ENCODE assay signal across 12 cellular contexts in genomic region chr1:93056214-93056613, GRCh38. TPM values are rescaled to one million over a fixed set of nuclear protein-coding genes. Genes with fewer than 3 reads are reported as not detected.
DNase-seq lines count a peak whose midpoint lies in the region; ATAC-seq and TF ChIP-seq lines count a peak whose summit lies in the region.
"Had no signal": no experiment of that assay in that cellular context is flagged by ENCODE, and none has a peak within 500 bp of the region (broad histone marks: within the 10 kb centered on the region; RNA-seq: fewer than 3 reads in every experiment).

No MANE protein-coding gene starts in this region.

- no peak overlapping the region for H3K4me2 ChIP-seq in OCI-LY7 (ENCODE audit: low read length)

- no peaks in the 10 kb centered on the region for H3K79me2 ChIP-seq in OCI-LY7 (ENCODE audit: insufficient read depth, low read depth, low read length)

- POLR2A ChIA-PET in OCI-LY7 (lab: Charles Lee): interaction anchor here (0.9 to 1.2 kb wide), 3 partner anchors 33 to 172 kb away, joined by 3 read pairs; no protein-coding TSS in a partner anchor

- no peak for TF ChIP-seq POLR2A in lower leg skin (IDR thresholded peaks at IDR 0.05)

- no peaks in the 10 kb centered on the region for H3K36me3 ChIP-seq in OCI-LY7 (ENCODE audit: insufficient read depth, low read length)

- no peak overlapping the region for H2AFZ ChIP-seq in OCI-LY7 (ENCODE audit: low read length)

- H3K9me2 ChIP-seq in OCI-LY7 (ENCODE audit: insufficient read depth, low read length): no peaks in the 10 kb centered on the region

- peaks cover 21% of the 10 kb centered on the region for H3K4me1 ChIP-seq in OCI-LY7 (ENCODE audit: insufficient read depth, low read length, poor library complexity, severe bottlenecking)

- CTCF ChIA-PET in OCI-LY7 (lab: Charles Lee; ENCODE audit: unreplicated experiment): no interaction called here

- H3K27ac ChIP-seq in OCI-LY7 (ENCODE audit: low read depth, low read length, poor library complexity, severe bottlenecking) (no peak overlapping the region), caudate nucleus (ENCODE audit: low read depth, low read length) (no peak overlapping the region)
- H3K27ac ChIP-seq: 22Rv1 had no signal

- no TSS peak for BruUV-seq in OCI-LY7 (replicated peaks; lab: Mats Ljungman, UMichigan)

- 0 out of 2 replicates have a peak, but pooled peaks have one; percentile 17 for TF ChIP-seq CTCF in OCI-LY7 (conservative IDR thresholded peaks at IDR 0.05; ENCODE audit: low read length)
- TF ChIP-seq CTCF in choroid plexus epithelial cell (conservative IDR thresholded peaks at IDR 0.05; ENCODE audit: low read depth, low read length): peak; percentile 12
- TF ChIP-seq CTCF in lower leg skin (IDR thresholded peaks at IDR 0.05): no peak

- no peak for ATAC-seq in left colon

- H4K20me1 ChIP-seq in OCI-LY7 (ENCODE audit: insufficient read depth, low read length): no peaks in the 10 kb centered on the region

- peak; percentile 9 for DNase-seq in DMS 273 (lab: John Stamatoyannopoulos, UW; ENCODE audit: unreplicated experiment)
- DNase-seq in DMS 273 treated with DMSO at 0.1 percent for 48 hours (lab: John Stamatoyannopoulos, UW): no peak
- DNase-seq in OCI-LY7 (ENCODE audit: low spot score): peak; percentile 46
- DNase-seq in choroid plexus epithelial cell (ENCODE audit: low read depth): peak; percentile 62
- DNase-seq in myocyte (ENCODE audit: low read depth): peak; percentile 49
- no peak for DNase-seq in left colon
- DNase-seq in caudate nucleus (lab: John Stamatoyannopoulos, UW): no peak
- no peak for DNase-seq in lower leg skin (ENCODE audit: low spot score in 2 of 2)
- DNase-seq: activated naive CD4-positive, alpha-beta T cell treated with anti-CD3 and anti-CD28 coated beads, Interleukin-2, amount 50 U/mL, for 16 hours; KG1; NCI-H82 had no signal

- H3K4me3 ChIP-seq in OCI-LY7 (ENCODE audit: low read depth, low read length, poor library complexity, severe bottlenecking): no peak overlapping the region
- no peak overlapping the region for H3K4me3 ChIP-seq in choroid plexus epithelial cell (ENCODE audit: low read depth, low read length)
- H3K4me3 ChIP-seq in lower leg skin (ENCODE audit: low read depth, poor library complexity, severe bottlenecking): no peak overlapping the region

- intact Hi-C loops in OCI-LY7 (cut with micrococcal nuclease; ENCODE audit: unreplicated experiment): loop anchor here (2.0 kb wide), 1 partner anchor 13 kb away; no protein-coding TSS in a partner anchor
- intact Hi-C loops in left colon (cut with DNase I, micrococcal nuclease): no loop called here
- intact Hi-C loops in lower leg skin (cut with DNase I; ENCODE audit: low total_unique reads): loop anchor here (10.0 kb wide), 1 partner anchor 191 kb away; no protein-coding TSS in a partner anchor

- no peaks in the 10 kb centered on the region for H3K9me3 ChIP-seq in OCI-LY7 (ENCODE audit: low read length)

- WGBS in lower leg skin, 2 donors: 34 to 36% methylated on average over 4 of the region's 4 CpGs

RNA-seq across cellular contexts. Expression of gene MTF2, which starts 22.9 kb away (rescaled TPM):
- total RNA-seq in OCI-LY7 (2014; rRNA removed; shearing (Covaris generic)): 48.1 and 51.7 TPM in 2 replicates
- total RNA-seq in OCI-LY7 (2022) (112 and 120 TPM in 2 replicates), myocyte (12.6 and 14.0 TPM in 2 replicates), left colon (10 to 100 TPM; 24.4 to 26.3 TPM), lower leg skin (10 to 100 TPM; 10.2 to 21.8 (median 16.0) TPM)
- polyA plus RNA-seq in myocyte (2012): 7.2 TPM

Comparison
In these comparisons a context has a peak if more than half of its experiments do, and no peak if none do; other contexts are left out.
1. DNase-seq: peak in DMS 273 (single experiment), OCI-LY7 (single experiment), choroid plexus epithelial cell (single experiment) and myocyte (single experiment); none in DMS 273 treated with DMSO at 0.1 percent for 48 hours (single experiment), left colon (0 of 2), caudate nucleus (0 of 61) and lower leg skin (0 of 2).
2. CTCF ChIP-seq: peak in OCI-LY7 (single experiment) and choroid plexus epithelial cell (single experiment); none in lower leg skin (0 of 3).
3. intact Hi-C loops: an anchor here in OCI-LY7 (2.0 kb wide) and lower leg skin (10.0 kb wide); none called in left colon.